ENCODE assay signal across 9 cellular contexts in genomic region chr14:21102472-21103164, GRCh38. TPM values are rescaled to one million over a fixed set of nuclear protein-coding genes. Genes with fewer than 3 reads are reported as not detected.
A peak's percentile ranks its signal among the peaks of the same experiment; 100 is the strongest.
DNase-seq lines count a peak whose midpoint lies in the region; ATAC-seq and TF ChIP-seq lines count a peak whose summit lies in the region.
"Had no signal": no experiment of that assay in that cellular context is flagged by ENCODE, and none has a peak within 500 bp of the region (broad histone marks: within the 10 kb centered on the region; RNA-seq: fewer than 3 reads in every experiment).

No MANE protein-coding gene starts in this region.

- intact Hi-C loops in gastrocnemius medialis (cut with DNase I; ENCODE audit: low total_unique reads), result loop anchor here (10.0 kb wide), 1 partner anchor 758 kb away; the partner anchor contains the start of gene PARP2

- no peaks in the 10 kb centered on the region for H3K36me3 ChIP-seq in gastrocnemius medialis

- H3K4me1 ChIP-seq in gastrocnemius medialis, result peaks cover 42 to 44% of the 10 kb centered on the region in 2 donors

- no peaks in the 10 kb centered on the region for H3K27me3 ChIP-seq in gastrocnemius medialis

- H3K27ac ChIP-seq in gastrocnemius medialis, result peak overlapping the region; percentile 97 to 99 (median 98)

- DNase-seq in NCI-H146 (lab: John Stamatoyannopoulos, UW) (peak; percentile 59), NCI-H146 treated with DMSO at 0.1 percent for 48 hours (lab: John Stamatoyannopoulos, UW; ENCODE audit: unreplicated experiment) (no peak), OCI-M1 (lab: John Stamatoyannopoulos, UW) (peak; percentile 8), erythroblast (lab: John Stamatoyannopoulos, UW) (peak; percentile 71 to 78), gastrocnemius medialis (no peak), ecto neural progenitor cell (ENCODE audit: low spot score) (no peak), NCI-H446 treated with DMSO at 0.1 percent for 48 hours (lab: John Stamatoyannopoulos, UW) (no peak)

- ATAC-seq in gastrocnemius medialis (no peak), HG02981 (IDR thresholded peaks at IDR 0.05; ENCODE audit: unreplicated experiment) (no peak)

- no peak for TF ChIP-seq CTCF in gastrocnemius medialis (IDR thresholded peaks at IDR 0.05 in 4 of 5, conservative IDR thresholded peaks at IDR 0.05 in 1 of 5)

- TF ChIP-seq POLR2A in erythroblast (IDR thresholded peaks at IDR 0.05; ENCODE audit: low read length), result no peak
- no peak for TF ChIP-seq POLR2A in gastrocnemius medialis (IDR thresholded peaks at IDR 0.05)

- H3K9me3 ChIP-seq in gastrocnemius medialis, result no peaks in the 10 kb centered on the region

- peak overlapping the region in 2 of 4 donors; percentile 74 to 86 for H3K4me3 ChIP-seq in gastrocnemius medialis

- in situ Hi-C loops in gastrocnemius medialis (cut with MboI; ENCODE audit: low sequenced_read_pairs in 4 of 4), result loop anchor here (5.0 to 25.0 kb wide), 5 partner anchors 35 to 415 kb away; partner anchors contain the start of genes ANG (in 2 of the 4) and RNASE4 (in 2 of the 4)

RNA-seq across cellular contexts. Expression of gene TMEM253, which starts 1.8 kb away (rescaled TPM):
- under 1 TPM in 2 of 4 donors, not detected in 2; 0.19 to 0.35 TPM for total RNA-seq in gastrocnemius medialis
- total RNA-seq: LHCN-M2 had no signal

RNA-seq across cellular contexts. Expression of gene ZNF219, which starts 4.2 kb away (rescaled TPM):
- total RNA-seq in gastrocnemius medialis, result 10 to 100 TPM; 25.9 to 48.9 (median 43.9) TPM

RNA-seq across cellular contexts. Expression of gene ARHGEF40, which starts 32.5 kb away (rescaled TPM):
- total RNA-seq in gastrocnemius medialis, result 10 to 100 TPM; 10.4 to 15.7 (median 12.9) TPM

RNA-seq across cellular contexts. Expression of gene RNASE8, which starts 45.0 kb away (rescaled TPM):
- not detected for total RNA-seq in gastrocnemius medialis
- total RNA-seq: LHCN-M2 had no signal

RNA-seq across cellular contexts. Expression of gene OR5AU1, which starts 53.2 kb away (rescaled TPM):
- total RNA-seq in gastrocnemius medialis, result not detected
- total RNA-seq: LHCN-M2 had no signal

Comparison
In these comparisons a context has a peak if more than half of its experiments do, and no peak if none do; other contexts are left out.
1. DNase-seq: peak in NCI-H146 (single experiment), OCI-M1 (single experiment) and erythroblast (2 of 2); none in NCI-H146 treated with DMSO at 0.1 percent for 48 hours (single experiment), gastrocnemius medialis (0 of 2), ecto neural progenitor cell (single experiment) and NCI-H446 treated with DMSO at 0.1 percent for 48 hours (single experiment).